8 cellular contexts compared by ENCODE assay signal in genomic region chr1:8396083-8396911, GRCh38.
DNase-seq lines count a peak whose midpoint lies in the region; ATAC-seq, FAIRE-seq and TF ChIP-seq lines count a peak whose summit lies in the region.

No MANE protein-coding gene starts in this region.

- no peak overlapping the region for H3K9ac ChIP-seq in liver (ENCODE audit: low read depth in 1 of 2, low read length in 2 of 2)
- no peak overlapping the region for H3K9ac ChIP-seq in HepG2 (ENCODE audit: insufficient read depth, low read depth, low read length)
- H3K9ac ChIP-seq in mucosa of stomach (ENCODE audit: low read length), result peak overlapping the region; percentile 5

- intact Hi-C loops in HepG2 (cut with micrococcal nuclease; ENCODE audit: unreplicated experiment), result no loop called here

- peaks cover 67% of the 10 kb centered on the region for H3K4me1 Mint-ChIP-seq in central memory CD8-positive, alpha-beta T cell

- in situ Hi-C loops in HepG2 (cut with HindIII; ENCODE audit: extremely low pct_ligation_motif_present, low pct_unique_long_range_greater_than_20kb) (no loop called here), ACHN (cut with HindIII; ENCODE audit: low pct_ligation_motif_present, low pct_unique_long_range_greater_than_20kb, low sequenced_read_pairs) (no loop called here)

- CTCF ChIA-PET in HepG2 (lab: Yijun Ruan, JAX; ENCODE audit: low intra/inter-chr PET ratio, low total read pairs), result no interaction called here

- H3K9me3 Mint-ChIP-seq in central memory CD8-positive, alpha-beta T cell, result no peaks in the 10 kb centered on the region

- peaks cover 30% of the 10 kb centered on the region for H4K20me1 ChIP-seq in HepG2 (ENCODE audit: insufficient read depth, low read length)

- TF ChIP-seq EP300 in HepG2 (IDR thresholded peaks at IDR 0.05; ENCODE audit: low read depth in 2 of 2, low read length in 2 of 2) (no peak), HepG2 (CRISPR knock-in tag; IDR thresholded peaks at IDR 0.05; ENCODE audit: borderline replicate concordance) (no peak)

- H3K79me2 ChIP-seq in HepG2 (ENCODE audit: insufficient read depth, low read length), result peaks cover 38% of the 10 kb centered on the region

- peak overlapping the region; percentile 14 to 63 for H3K27ac ChIP-seq in liver (ENCODE audit: low read depth in 1 of 2, low read length in 2 of 2)
- H3K27ac ChIP-seq in HepG2 (ENCODE audit: extremely low read length, insufficient read depth, low read length), result no peak overlapping the region

- ATAC-seq in HepG2 (no peak), GM18868 (IDR thresholded peaks at IDR 0.05; ENCODE audit: unreplicated experiment) (no peak)
- no peak for ATAC-seq in central memory CD8-positive, alpha-beta T cell (replicated peaks; ENCODE audit: extremely low read depth, poor library complexity, severe bottlenecking)

- H3K4me3 ChIP-seq in liver (ENCODE audit: low read depth in 1 of 3, low read length in 3 of 3), result no peak overlapping the region
- H3K4me3 ChIP-seq in HepG2 (replicated peaks in 1 of 3; ENCODE audit: insufficient read depth in 1 of 3, low read depth in 2 of 3, low read length in 3 of 3), result no peak overlapping the region
- H3K4me3 ChIP-seq in mucosa of stomach (ENCODE audit: low read length), result no peak overlapping the region

- TF ChIP-seq POLR2A in HepG2 (IDR thresholded peaks at IDR 0.05; ENCODE audit: insufficient read depth in 1 of 2, low read depth in 2 of 2, low read length in 2 of 2), result no peak

- H3K4me1 ChIP-seq in liver (ENCODE audit: control insufficient read depth in 4 of 4, insufficient read depth in 4 of 4, low read length in 3 of 4) (peaks cover 0 to 28% (median 19%) of the 10 kb centered on the region in 4 donors), HepG2 (ENCODE audit: insufficient read depth, low read length) (peaks cover 23% of the 10 kb centered on the region), mucosa of stomach (ENCODE audit: control insufficient read depth, insufficient read depth, low read length) (peaks cover 29% of the 10 kb centered on the region)

- peaks cover 0 to 12% (median 5%) of the 10 kb centered on the region in 4 donors for H3K36me3 ChIP-seq in liver (ENCODE audit: control insufficient read depth in 4 of 4, insufficient read depth in 3 of 4, low read depth in 1 of 4, low read length in 3 of 4)
- peaks cover 5 to 42% of the 10 kb centered on the region in 2 experiments for H3K36me3 ChIP-seq in HepG2 (replicated peaks in 1 of 2; ENCODE audit: control insufficient read depth in 1 of 2, insufficient read depth in 2 of 2, low read length in 2 of 2)
- no peaks in the 10 kb centered on the region for H3K36me3 ChIP-seq in mucosa of stomach (ENCODE audit: control insufficient read depth, insufficient read depth, low read length)

- no peak for TF ChIP-seq CTCF in liver (IDR thresholded peaks at IDR 0.05; ENCODE audit: low read depth, low read length, missing input control)
- TF ChIP-seq CTCF in HepG2 (CRISPR knock-in tag; IDR thresholded peaks at IDR 0.05), result no peak

- H3K36me3 Mint-ChIP-seq in central memory CD8-positive, alpha-beta T cell (ENCODE audit: insufficient read depth), result peaks cover 7% of the 10 kb centered on the region

- no peak overlapping the region for H2AFZ ChIP-seq in HepG2 (ENCODE audit: low read length)

- no peak overlapping the region for H3K4me2 ChIP-seq in HepG2 (ENCODE audit: low read depth, low read length)

- FAIRE-seq in HepG2 (lab: Jason Lieb, UNC), result no peak

- peak overlapping the region; percentile 72 for H3K4me3 Mint-ChIP-seq in central memory CD8-positive, alpha-beta T cell

- H3K27me3 Mint-ChIP-seq in central memory CD8-positive, alpha-beta T cell, result no peaks in the 10 kb centered on the region

- 73% methylated on average over 8 of the region's 8 CpGs for WGBS in liver
- WGBS in HepG2 (ENCODE audit: low lambda C conversion rate), result 97% methylated on average over 8 of the region's 8 CpGs

- H3K27me3 ChIP-seq in liver (ENCODE audit: control insufficient read depth in 4 of 4, insufficient read depth in 4 of 4, low read length in 3 of 4) (no peaks in the 10 kb centered on the region), HepG2 (ENCODE audit: control insufficient read depth in 1 of 2, insufficient read depth in 2 of 2, low read length in 2 of 2) (no peaks in the 10 kb centered on the region), mucosa of stomach (ENCODE audit: control insufficient read depth, insufficient read depth, low read length) (no peaks in the 10 kb centered on the region)

- no TSS peak for BruUV-seq in HepG2 (replicated peaks; lab: Mats Ljungman, UMichigan)

- DNase-seq in HepG2 (ENCODE audit: low spot score) (no peak), ACHN (no peak), NCI-H69 (lab: John Stamatoyannopoulos, UW) (no peak)
- DNase-seq in central memory CD8-positive, alpha-beta T cell (ENCODE audit: low spot score in 2 of 2), result no peak
- DNase-seq in stimulated activated CD4-positive, alpha-beta T cell treated with anti-CD3 and anti-CD28 coated beads, Interleukin-15, amount 100 ng/mL, for 24 hours, result no peak

- TF ChIP-seq RAD21 in liver (IDR thresholded peaks at IDR 0.05), result no peak
- no peak for TF ChIP-seq RAD21 in HepG2 (CRISPR knock-in tag; IDR thresholded peaks at IDR 0.05)

- peak overlapping the region; percentile 71 for H3K27ac Mint-ChIP-seq in central memory CD8-positive, alpha-beta T cell (ENCODE audit: low read depth)

- H3K9me3 ChIP-seq in liver (ENCODE audit: control insufficient read depth in 4 of 4, low read length in 3 of 4) (no peaks in the 10 kb centered on the region), HepG2 (ENCODE audit: low read length) (no peaks in the 10 kb centered on the region), mucosa of stomach (ENCODE audit: control insufficient read depth, low read length) (no peaks in the 10 kb centered on the region)

- POLR2A ChIA-PET in HepG2 (lab: Yijun Ruan, JAX), result no interaction called here

TF ChIP-seq in liver, 16 proteins besides CTCF, POLR2A, EP300 and RAD21:
- no peak for TF ChIP-seq NR2F2 (IDR thresholded peaks at IDR 0.05)
- peak; percentile 18 for TF ChIP-seq MAX (IDR thresholded peaks at IDR 0.05)

TF ChIP-seq in HepG2, 621 proteins besides CTCF, POLR2A, EP300 and RAD21:
- TF ChIP-seq HOXA5 (CRISPR knock-in tag; IDR thresholded peaks at IDR 0.05) (no peak), TRIM24 (CRISPR knock-in tag; IDR thresholded peaks at IDR 0.05) (no peak), ZNF569 (CRISPR knock-in tag; IDR thresholded peaks at IDR 0.05; ENCODE audit: borderline replicate concordance) (no peak)
